22 cellular contexts compared by ENCODE assay signal in the genomic region with DNA sequence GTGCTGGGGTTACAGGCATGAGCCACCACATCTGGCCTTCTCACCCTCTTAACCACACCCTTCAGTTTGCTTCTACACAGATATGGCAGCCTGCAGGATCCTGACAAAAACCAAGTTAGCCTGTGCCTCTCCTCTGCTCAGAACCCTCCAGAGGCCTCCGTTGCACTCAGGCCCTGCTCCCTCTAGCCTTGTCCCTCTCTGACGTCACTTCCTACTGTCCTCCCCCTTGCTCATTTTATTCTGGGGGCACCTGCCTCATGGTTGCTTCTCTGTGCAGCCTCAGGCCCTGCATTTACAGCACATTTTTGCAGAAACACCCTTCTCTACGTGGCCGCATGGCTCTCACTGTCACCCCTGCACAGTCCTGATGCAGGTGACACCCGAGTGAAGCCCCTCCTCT.
DNase-seq lines count a peak whose midpoint lies in the region; ATAC-seq, FAIRE-seq and TF ChIP-seq lines count a peak whose summit lies in the region.
"Had no signal": no experiment of that assay in that cellular context is flagged by ENCODE, and none has a peak within 500 bp of the region (broad histone marks: within the 10 kb centered on the region; RNA-seq: fewer than 3 reads in every experiment).

No MANE protein-coding gene starts in this region.

- WGBS in mammary epithelial cell (ENCODE audit: low coverage, missing lambda C conversion rate) = 86% methylated on average over 5 of the region's 5 CpGs
- WGBS in neuronal stem cell (ENCODE audit: extremely low coverage in 2 of 2, insufficient read length in 2 of 2, insufficient replicate concordance in 1 of 2), 2 donors = no CpG with 5 or more reads among the region's 5 CpGs

- H3K9me3 ChIP-seq in OCI-LY3 (ENCODE audit: insufficient read depth, low read length) = no peaks in the 10 kb centered on the region
- H3K9me3 ChIP-seq in mammary epithelial cell (replicated peaks; ENCODE audit: insufficient read depth, low read length) = no peaks in the 10 kb centered on the region
- H3K9me3 ChIP-seq in neuronal stem cell (replicated peaks in 1 of 2; ENCODE audit: control insufficient read depth in 2 of 2, insufficient read depth in 1 of 2, low read depth in 1 of 2, low read length in 2 of 2) = no peaks in the 10 kb centered on the region
- no peaks in the 10 kb centered on the region for H3K9me3 ChIP-seq in kidney (ENCODE audit: control insufficient read depth in 1 of 2, low read length in 2 of 2)
- H3K9me3 ChIP-seq: MG63 had no signal

- H3K27me3 Mint-ChIP-seq in activated naive CD8-positive, alpha-beta T cell treated with anti-CD3 and anti-CD28 coated beads, Interleukin-2, amount 50 U/mL, for 24 hours = peaks cover 6% of the 10 kb centered on the region
- H3K27me3 Mint-ChIP-seq in activated naive CD8-positive, alpha-beta T cell treated with anti-CD3 and anti-CD28 coated beads for 36 hours = no peaks in the 10 kb centered on the region

- no peak overlapping the region for H4K8ac ChIP-seq in neuronal stem cell (ENCODE audit: low read depth, low read length)

- peak; percentile 7 for ATAC-seq in activated naive CD8-positive, alpha-beta T cell treated with anti-CD3 and anti-CD28 coated beads, Interleukin-2, amount 50 U/mL, for 24 hours

- H2BK12ac ChIP-seq in neuronal stem cell (ENCODE audit: low read length) = no peak overlapping the region

- no peak overlapping the region for H2AK5ac ChIP-seq in neuronal stem cell (ENCODE audit: low read depth, low read length)

- no peak overlapping the region for H2BK5ac ChIP-seq in neuronal stem cell (ENCODE audit: low read length)

- H3K27ac Mint-ChIP-seq in activated naive CD8-positive, alpha-beta T cell treated with anti-CD3 and anti-CD28 coated beads, Interleukin-2, amount 50 U/mL, for 24 hours = no peak overlapping the region
- H3K27ac Mint-ChIP-seq in activated naive CD8-positive, alpha-beta T cell treated with anti-CD3 and anti-CD28 coated beads for 36 hours = no peak overlapping the region
- H3K27ac Mint-ChIP-seq: CD8-positive, alpha-beta memory T cell; IgD-negative memory B cell had no signal

- no peaks in the 10 kb centered on the region for H3K79me2 ChIP-seq in OCI-LY3 (ENCODE audit: low read length)
- H3K79me2 ChIP-seq in mammary epithelial cell (ENCODE audit: insufficient read depth, low read length) = no peaks in the 10 kb centered on the region

- no peak overlapping the region for H3K23ac ChIP-seq in neuronal stem cell (ENCODE audit: low read depth, low read length, poor library complexity)

- no peaks in the 10 kb centered on the region for H3K9me3 Mint-ChIP-seq in activated naive CD8-positive, alpha-beta T cell treated with anti-CD3 and anti-CD28 coated beads, Interleukin-2, amount 50 U/mL, for 24 hours
- H3K9me3 Mint-ChIP-seq in activated naive CD8-positive, alpha-beta T cell treated with anti-CD3 and anti-CD28 coated beads for 36 hours = no peaks in the 10 kb centered on the region
- H3K9me3 Mint-ChIP-seq: CD8-positive, alpha-beta memory T cell had no signal

- dilution Hi-C loops in mammary epithelial cell (cut with HindIII; ENCODE audit: low sequenced_read_pairs) = no loop called here

- no peak overlapping the region for H3K4ac ChIP-seq in neuronal stem cell (ENCODE audit: low read length)

- no peak overlapping the region for H2BK15ac ChIP-seq in neuronal stem cell (ENCODE audit: low read length)

- FAIRE-seq in kidney (lab: Jason Lieb, UNC) = no peak
- FAIRE-seq: H54 had no signal

- H2AFZ ChIP-seq in OCI-LY3 (ENCODE audit: low read depth, low read length) (peak overlapping the region; percentile 60), mammary epithelial cell (ENCODE audit: low read depth, low read length) (no peak overlapping the region), neuronal stem cell (ENCODE audit: low read length) (no peak overlapping the region)

- H4K20me1 ChIP-seq in OCI-LY3 (ENCODE audit: insufficient read depth, low read length) (no peaks in the 10 kb centered on the region), mammary epithelial cell (ENCODE audit: insufficient read depth, low read length) (no peaks in the 10 kb centered on the region)

- H3K27me3 ChIP-seq in OCI-LY3 (ENCODE audit: low read depth, low read length) (peaks cover 10% of the 10 kb centered on the region; the same call in 1 of the 2 replicates), mammary epithelial cell (ENCODE audit: insufficient read depth, low read length) (no peaks in the 10 kb centered on the region), neuronal stem cell (ENCODE audit: control insufficient read depth in 3 of 3, insufficient read depth in 3 of 3, low read depth in 1 of 3, low read length in 3 of 3) (peaks cover 0 to 4% (median 0%) of the 10 kb centered on the region in 3 experiments)
- H3K27me3 ChIP-seq: MG63 had no signal

- no peak overlapping the region for H2BK120ac ChIP-seq in neuronal stem cell (ENCODE audit: low read depth, low read length)

- no peaks in the 10 kb centered on the region for H3K79me1 ChIP-seq in neuronal stem cell (ENCODE audit: low read depth, low read length)

- peak overlapping the region; percentile 48 for H3K18ac ChIP-seq in neuronal stem cell (ENCODE audit: low read length)

- TF ChIP-seq CTCF in OCI-LY3 (IDR thresholded peaks at IDR 0.05; ENCODE audit: low read depth, low read length) (no peak), mammary epithelial cell (conservative IDR thresholded peaks at IDR 0.05 in 1 of 2, IDR thresholded peaks at IDR 0.05 in 1 of 2; ENCODE audit: extremely low read depth in 1 of 2, insufficient read depth in 1 of 2, low read depth in 1 of 2, low read length in 2 of 2) (no peak), foreskin fibroblast (IDR thresholded peaks at IDR 0.05; ENCODE audit: low read depth, low read length) (no peak), kidney (IDR thresholded peaks at IDR 0.05; ENCODE audit: borderline replicate concordance, extremely low read depth, insufficient read depth) (no peak)

- H3K27ac ChIP-seq in OCI-LY3 (ENCODE audit: low read length) (no peak overlapping the region), mammary epithelial cell (ENCODE audit: insufficient read depth, low read depth, low read length) (peak overlapping the region; percentile 78), neuronal stem cell (replicated peaks; ENCODE audit: low read length) (no peak overlapping the region), kidney (ENCODE audit: low read depth in 2 of 2, low read length in 2 of 2) (no peak overlapping the region)
- H3K27ac ChIP-seq: C4-2B had no signal

- intact Hi-C loops in mammary epithelial cell (cut with micrococcal nuclease) = no loop called here
- intact Hi-C loops in kidney (cut with DNase I) = no loop called here

- CTCF ChIA-PET in mammary epithelial cell (lab: Charles Lee; ENCODE audit: low non-redundant PET) = no interaction called here

- H3K4me2 ChIP-seq in OCI-LY3 (ENCODE audit: low read length) (no peak overlapping the region), mammary epithelial cell (ENCODE audit: insufficient read depth, low read depth, low read length) (no peak overlapping the region), neuronal stem cell (ENCODE audit: insufficient read depth, low read length, poor library complexity, severe bottlenecking) (no peak overlapping the region)

- H3K9ac ChIP-seq in OCI-LY3 (ENCODE audit: low read length) = no peak overlapping the region
- no peak overlapping the region for H3K9ac ChIP-seq in mammary epithelial cell (ENCODE audit: insufficient read depth, low read length)
- no peak overlapping the region for H3K9ac ChIP-seq in neuronal stem cell (ENCODE audit: low read depth, low read length, poor library complexity)
- no peak overlapping the region for H3K9ac ChIP-seq in kidney (ENCODE audit: low read length in 2 of 2)

- H3K14ac ChIP-seq in neuronal stem cell (ENCODE audit: low read length) = no peak overlapping the region

- in situ Hi-C loops in mammary epithelial cell (cut with MboI; ENCODE audit: low sequenced_read_pairs in 2 of 2) = no loop called here

- no peak overlapping the region for H3K4me3 Mint-ChIP-seq in activated naive CD8-positive, alpha-beta T cell treated with anti-CD3 and anti-CD28 coated beads, Interleukin-2, amount 50 U/mL, for 24 hours
- no peak overlapping the region for H3K4me3 Mint-ChIP-seq in activated naive CD8-positive, alpha-beta T cell treated with anti-CD3 and anti-CD28 coated beads for 36 hours
- H3K4me3 Mint-ChIP-seq: CD8-positive, alpha-beta memory T cell; IgD-negative memory B cell had no signal

- no peak overlapping the region for H3K4me3 ChIP-seq in OCI-LY3 (ENCODE audit: low read length)
- H3K4me3 ChIP-seq in mammary epithelial cell (replicated peaks in 1 of 3; ENCODE audit: insufficient read depth in 1 of 3, low read depth in 2 of 3, low read length in 3 of 3) = no peak overlapping the region
- no peak overlapping the region for H3K4me3 ChIP-seq in neuronal stem cell (ENCODE audit: low read length in 2 of 2)
- no peak overlapping the region for H3K4me3 ChIP-seq in foreskin fibroblast (ENCODE audit: low read depth in 1 of 2, low read length in 2 of 2)
- H3K4me3 ChIP-seq in kidney (ENCODE audit: low read length in 2 of 2) = no peak overlapping the region
- H3K4me3 ChIP-seq: MG63 had no signal

- BruUV-seq in mammary epithelial cell (replicated peaks; lab: Mats Ljungman, UMichigan) = no TSS peak

- H3K36me3 ChIP-seq in OCI-LY3 (replicated peaks; ENCODE audit: low read depth, low read length) (no peaks in the 10 kb centered on the region), mammary epithelial cell (ENCODE audit: insufficient read depth, low read length) (no peaks in the 10 kb centered on the region), neuronal stem cell (replicated peaks in 1 of 2; ENCODE audit: control insufficient read depth in 2 of 2, insufficient read depth in 2 of 2, low read length in 2 of 2) (no peaks in the 10 kb centered on the region), kidney (ENCODE audit: control insufficient read depth in 1 of 2, insufficient read depth in 2 of 2, low read length in 2 of 2) (no peaks in the 10 kb centered on the region)
- H3K36me3 ChIP-seq: MG63 had no signal

- H3K36me3 Mint-ChIP-seq in activated naive CD8-positive, alpha-beta T cell treated with anti-CD3 and anti-CD28 coated beads, Interleukin-2, amount 50 U/mL, for 24 hours (ENCODE audit: low read depth) = no peaks in the 10 kb centered on the region
- H3K36me3 Mint-ChIP-seq in activated naive CD8-positive, alpha-beta T cell treated with anti-CD3 and anti-CD28 coated beads for 36 hours = no peaks in the 10 kb centered on the region
- H3K36me3 Mint-ChIP-seq: CD8-positive, alpha-beta memory T cell had no signal

- no peak overlapping the region for H4K91ac ChIP-seq in neuronal stem cell (ENCODE audit: low read depth, low read length, poor library complexity)

- no peaks in the 10 kb centered on the region for H3K4me1 Mint-ChIP-seq in activated naive CD8-positive, alpha-beta T cell treated with anti-CD3 and anti-CD28 coated beads, Interleukin-2, amount 50 U/mL, for 24 hours
- H3K4me1 Mint-ChIP-seq in activated naive CD8-positive, alpha-beta T cell treated with anti-CD3 and anti-CD28 coated beads for 36 hours = no peaks in the 10 kb centered on the region
- H3K4me1 Mint-ChIP-seq: CD8-positive, alpha-beta memory T cell; IgD-negative memory B cell had no signal

- H3K4me1 ChIP-seq in OCI-LY3 (ENCODE audit: low read length) = no peaks in the 10 kb centered on the region
- peaks cover 43% of the 10 kb centered on the region for H3K4me1 ChIP-seq in mammary epithelial cell (ENCODE audit: insufficient read depth, low read length)
- H3K4me1 ChIP-seq in neuronal stem cell (ENCODE audit: control insufficient read depth in 2 of 2, insufficient read depth in 1 of 2, low read depth in 1 of 2, low read length in 2 of 2) = peaks cover 6 to 8% of the 10 kb centered on the region in 2 donors
- H3K4me1 ChIP-seq in kidney (ENCODE audit: control insufficient read depth in 1 of 2, insufficient read depth in 1 of 2, low read depth in 1 of 2, low read length in 2 of 2) = no peaks in the 10 kb centered on the region

- DNase-seq in activated naive CD8-positive, alpha-beta T cell treated with anti-CD3 and anti-CD28 coated beads, Interleukin-2, amount 50 U/mL, for 24 hours = no peak
- no peak for DNase-seq in activated naive CD8-positive, alpha-beta T cell treated with anti-CD3 and anti-CD28 coated beads for 36 hours
- DNase-seq in mammary epithelial cell (no peak), neuronal stem cell (ENCODE audit: low spot score) (no peak), OCI-M2 (lab: John Stamatoyannopoulos, UW; ENCODE audit: unreplicated experiment) (no peak), foreskin fibroblast (no peak), kidney (no peak)
- DNase-seq: CD8-positive, alpha-beta memory T cell; GDM1; Kasumi-1; NCI-H1417; NCI-H1694 treated with DMSO at 0.1 percent for 48 hours; NCI-H2081 treated with DMSO at 0.1 percent for 48 hours; NCI-H446; NCI-H526; OCI-M1; SHP77 treated with DMSO at 0.1 percent for 48 hours had no signal
